In genomic region chr17:56595831-56596740, GRCh38 we compare ENCODE assay signal across 8 cellular contexts. TPM values are rescaled to one million over a fixed set of nuclear protein-coding genes. Genes with fewer than 3 reads are reported as not detected.
DNase-seq lines count a peak whose midpoint lies in the region; ATAC-seq, FAIRE-seq and TF ChIP-seq lines count a peak whose summit lies in the region.

No MANE protein-coding gene starts in this region.

- H3K4me1 ChIP-seq in GM23248 (ENCODE audit: insufficient read depth): peaks cover 8% of the 10 kb centered on the region; the same call in 1 of the 2 replicates
- peaks cover 23% of the 10 kb centered on the region for H3K4me1 ChIP-seq in PC-9 (replicated peaks; ENCODE audit: insufficient read depth)
- H3K4me1 ChIP-seq in skeletal muscle satellite cell (ENCODE audit: control insufficient read depth, insufficient read depth, low read length): peaks cover 32% of the 10 kb centered on the region

- CTCF ChIA-PET in PC-9 (lab: Charles Lee): no interaction called here

- WGBS in GM23248 (ENCODE audit: low coverage in 1 of 2, low lambda C conversion rate in 2 of 2, missing lambda C conversion rate in 2 of 2), 2 experiments: 2 to 5% methylated on average over 31 to 40 of the region's 45 CpGs

- no peak for TF ChIP-seq CTCF in PC-9 (conservative IDR thresholded peaks at IDR 0.05)
- no peak for TF ChIP-seq CTCF in epithelial cell of proximal tubule (conservative IDR thresholded peaks at IDR 0.05; ENCODE audit: low read depth, low read length)
- no peak for TF ChIP-seq CTCF in D721Med (IDR thresholded peaks at IDR 0.05; ENCODE audit: insufficient read depth, missing control alignments)

- H4K20me1 ChIP-seq in GM23248 (ENCODE audit: insufficient read depth): no peaks in the 10 kb centered on the region
- H4K20me1 ChIP-seq in PC-9 (ENCODE audit: insufficient read depth): no peaks in the 10 kb centered on the region

- no TSS peak for BruUV-seq in PC-9 (replicated peaks; lab: Mats Ljungman, UMichigan)

- H3K79me2 ChIP-seq in GM23248 (ENCODE audit: insufficient read depth): no peaks in the 10 kb centered on the region
- H3K79me2 ChIP-seq in PC-9 (ENCODE audit: low read depth): peaks cover 32% of the 10 kb centered on the region

- intact Hi-C loops in PC-9 (cut with micrococcal nuclease; ENCODE audit: unreplicated experiment): loop anchor here (2.0 kb wide), 1 partner anchor 103 kb away; no protein-coding TSS in a partner anchor

- H3K27me3 ChIP-seq in GM23248 (replicated peaks; ENCODE audit: insufficient read depth): peaks cover 10% of the 10 kb centered on the region
- H3K27me3 ChIP-seq in PC-9 (ENCODE audit: insufficient read depth, low read depth): no peaks in the 10 kb centered on the region
- no peaks in the 10 kb centered on the region for H3K27me3 ChIP-seq in skeletal muscle satellite cell (ENCODE audit: control insufficient read depth, insufficient read depth, low read length)

- ATAC-seq in GM21447 (IDR thresholded peaks at IDR 0.05; ENCODE audit: unreplicated experiment): no peak

- no peaks in the 10 kb centered on the region for H3K36me3 ChIP-seq in GM23248 (ENCODE audit: low read depth)
- no peaks in the 10 kb centered on the region for H3K36me3 ChIP-seq in PC-9 (ENCODE audit: low read depth)
- no peaks in the 10 kb centered on the region for H3K36me3 ChIP-seq in skeletal muscle satellite cell (ENCODE audit: insufficient read depth, low read length)

- POLR2A ChIA-PET in PC-9 (lab: Charles Lee; ENCODE audit: unreplicated experiment): interaction anchor here (0.6 kb wide), 1 partner anchor 191 kb away, joined by 9 read pairs; no protein-coding TSS in a partner anchor

- H3K9ac ChIP-seq in GM23248 (0 out of 2 replicates have a peak overlapping the region, but pooled peaks have one; percentile 25), skeletal muscle satellite cell (ENCODE audit: low read depth, low read length) (peak overlapping the region; percentile 64)

- peak overlapping the region; percentile 79 for H3K4me2 ChIP-seq in GM23248 (ENCODE audit: unreplicated experiment)
- peak overlapping the region; percentile 87 for H3K4me2 ChIP-seq in PC-9
- peak overlapping the region; percentile 95 for H3K4me2 ChIP-seq in skeletal muscle satellite cell (ENCODE audit: low read length)

- H3F3A ChIP-seq in GM23248 (ENCODE audit: insufficient read depth) (no peaks in the 10 kb centered on the region), PC-9 (ENCODE audit: insufficient read depth, low read depth) (peaks cover 31% of the 10 kb centered on the region)

- H2AFZ ChIP-seq in GM23248: peak overlapping the region; percentile 72
- H2AFZ ChIP-seq in PC-9: peak overlapping the region; percentile 74

- DNase-seq in GM23248 (peak; percentile 50), PC-9 (peak; percentile 23 to 79), epithelial cell of proximal tubule (ENCODE audit: low read depth) (no peak), medulla oblongata (ENCODE audit: extremely low spot score) (no peak), D721Med (ENCODE audit: insufficient read length, low spot score) (no peak), NAMALWA (ENCODE audit: low spot score) (no peak)

- H3K9me2 ChIP-seq in GM23248 (ENCODE audit: insufficient read depth): no peaks in the 10 kb centered on the region
- no peaks in the 10 kb centered on the region for H3K9me2 ChIP-seq in PC-9 (ENCODE audit: insufficient read depth)

- H3K4me3 ChIP-seq in GM23248: peak overlapping the region; percentile 68
- peak overlapping the region; percentile 97 for H3K4me3 ChIP-seq in PC-9
- H3K4me3 ChIP-seq in epithelial cell of proximal tubule (ENCODE audit: low read depth, low read length): peak overlapping the region; percentile 51
- H3K4me3 ChIP-seq in skeletal muscle satellite cell (ENCODE audit: low read length): peak overlapping the region; percentile 75

- FAIRE-seq in D721Med (lab: Jason Lieb, UNC): no peak

- in situ Hi-C loops in GM23248 (cut with MboI): loop anchor here (10.0 kb wide), 2 partner anchors 119 to 349 kb away; no protein-coding TSS in a partner anchor

- no peak overlapping the region for H3K27ac ChIP-seq in GM23248
- H3K27ac ChIP-seq in PC-9: peak overlapping the region; percentile 65

- H3K9me3 ChIP-seq in GM23248 (ENCODE audit: low read depth) (no peaks in the 10 kb centered on the region), PC-9 (ENCODE audit: insufficient read depth, low read depth) (no peaks in the 10 kb centered on the region), skeletal muscle satellite cell (replicated peaks; ENCODE audit: low read length) (no peaks in the 10 kb centered on the region)

RNA-seq across cellular contexts. Expression of gene NOG, which starts 2.6 kb away (rescaled TPM):
- 6.7 TPM in 2 replicates for total RNA-seq in GM23248 (2014; rRNA removed; shearing (Covaris generic))
- polyA plus RNA-seq in GM23248 (2016; fragmentation: Nextera tagmentation; extraction: Ambion mirVana): 3.6 and 4.4 TPM in 2 replicates
- total RNA-seq in PC-9 (2021): 4.2 and 4.8 TPM in 2 replicates
- 75.6 and 86.5 TPM in 2 replicates for total RNA-seq in epithelial cell of proximal tubule
- total RNA-seq in skeletal muscle satellite cell (2012; rRNA removed): 0.76 and 3.7 TPM in 2 replicates

Comparison
In these comparisons a context has a peak if more than half of its experiments do, and no peak if none do; other contexts are left out.
1. DNase-seq: peak in GM23248 (single experiment) and PC-9 (2 of 2); none in epithelial cell of proximal tubule (single experiment), medulla oblongata (single experiment), D721Med (single experiment) and NAMALWA (single experiment).
2. Peak in every context shown above with its lines, with median percentiles within 50 percentile points of each other: H3K4me2 ChIP-seq and H3K4me3 ChIP-seq.